2 cellular contexts compared by ENCODE assay signal in the genomic region with DNA sequence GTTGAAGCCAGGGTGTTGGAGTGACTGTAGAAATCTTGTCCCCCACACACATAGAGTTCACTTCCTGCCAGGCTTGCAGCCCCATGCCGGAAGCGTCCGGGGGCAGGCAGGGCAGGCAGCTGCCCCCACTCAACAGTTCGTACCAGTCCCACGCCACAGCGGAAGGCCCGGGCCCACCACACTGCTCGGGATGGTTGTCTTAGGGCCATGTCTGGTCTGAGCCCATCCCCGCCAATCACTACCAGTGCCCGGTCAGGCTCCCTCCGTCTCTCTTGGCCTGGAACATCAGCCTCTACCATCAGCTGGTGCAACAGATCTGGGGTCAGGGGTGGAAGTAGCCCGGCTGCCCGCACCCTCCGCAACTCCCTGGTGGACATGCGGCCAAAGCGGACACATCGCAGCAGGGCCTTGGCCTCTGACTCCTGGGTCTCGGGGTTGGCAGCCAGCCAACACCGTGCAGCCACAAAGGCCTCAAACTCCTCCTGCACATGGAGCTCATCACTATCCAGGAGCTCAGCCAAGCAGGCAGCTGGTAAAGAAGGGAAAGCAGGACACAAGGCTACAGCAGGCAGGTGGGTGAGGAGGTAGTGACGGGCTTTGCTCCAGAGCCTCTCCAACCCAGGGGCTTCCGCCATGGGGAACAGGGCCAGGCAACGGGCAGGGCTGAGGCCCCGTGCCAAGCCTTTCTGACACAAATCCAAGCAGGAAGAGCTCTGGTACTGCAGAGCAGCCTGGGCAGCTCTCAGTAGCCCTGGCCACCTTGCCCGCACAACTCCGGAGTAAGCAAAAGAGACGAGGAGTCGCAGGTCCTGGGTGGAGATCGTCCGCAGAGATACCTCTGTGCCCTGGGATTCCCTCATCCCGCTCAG.
TF ChIP-seq lines count a peak whose summit lies in the region.

No MANE protein-coding gene starts in this region.

TF ChIP-seq in SK-N-SH, 30 proteins besides CTCF, POLR2A, EP300 and RAD21:
- TF ChIP-seq NFIC (IDR thresholded peaks at IDR 0.05; ENCODE audit: borderline replicate concordance): peak; percentile 26; the same call in 1 of the 2 replicates
- no peak for TF ChIP-seq GABPA (IDR thresholded peaks at IDR 0.05; ENCODE audit: low read depth)

TF ChIP-seq in SK-N-SH treated with all-trans-retinoic acid at 6 μM for 48 hours, 23 proteins besides CTCF, POLR2A, EP300 and RAD21:
- TF ChIP-seq PATZ1 (CRISPR knock-in tag; IDR thresholded peaks at IDR 0.05; ENCODE audit: borderline replicate concordance) (no peak), ZC3H10 (CRISPR knock-in tag; IDR thresholded peaks at IDR 0.05) (no peak), CSRNP3 (CRISPR knock-in tag; IDR thresholded peaks at IDR 0.05) (no peak), BACH2 (CRISPR knock-in tag; IDR thresholded peaks at IDR 0.05; ENCODE audit: borderline replicate concordance) (no peak), CSDC2 (CRISPR knock-in tag; IDR thresholded peaks at IDR 0.05) (no peak), ISL1 (CRISPR knock-in tag; IDR thresholded peaks at IDR 0.05) (no peak)
TF ChIP-seq in SK-N-SH treated with all-trans-retinoic acid at 6 μM for 48 hours: peak in this region for 0.
